9 cellular contexts compared by ENCODE assay signal in the genomic region with DNA sequence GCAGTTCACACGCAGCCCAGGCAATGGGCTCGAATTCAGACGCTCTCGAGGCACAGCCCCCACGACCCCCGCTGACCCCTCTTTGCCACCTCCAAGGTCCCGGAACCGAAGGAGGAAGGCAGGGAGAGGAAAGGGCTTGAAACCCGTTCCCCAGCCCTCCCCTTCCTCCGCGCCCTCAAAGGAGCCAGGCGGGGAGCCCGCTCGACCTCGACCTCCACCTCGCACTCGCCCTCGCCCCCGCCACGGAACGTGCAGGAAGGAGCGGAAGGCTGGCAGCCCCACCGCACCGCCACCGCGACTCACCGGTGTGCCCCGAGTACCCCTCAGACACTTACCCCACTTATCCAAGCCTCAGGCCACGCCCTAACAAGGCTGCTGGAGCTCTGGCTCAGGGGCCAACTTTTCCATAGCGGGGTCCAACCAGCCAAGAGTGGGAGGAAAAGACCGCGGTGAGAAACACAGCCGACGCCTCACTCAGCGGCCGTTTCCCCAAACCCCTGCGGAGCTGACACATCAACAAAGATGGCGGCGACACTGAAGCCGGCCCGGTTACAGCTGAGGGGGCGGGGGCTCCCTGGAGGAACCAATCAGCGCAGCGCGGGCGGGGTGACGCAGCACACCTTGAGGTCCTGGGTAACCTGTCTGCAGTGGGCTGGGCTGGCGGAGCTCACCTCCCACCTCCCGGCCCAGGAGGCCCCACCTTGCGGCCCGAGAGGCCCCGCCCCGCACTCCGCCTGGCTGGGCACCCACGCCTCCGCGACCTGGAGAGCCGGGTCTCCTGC.
DNase-seq lines count a peak whose midpoint lies in the region; ATAC-seq, FAIRE-seq and TF ChIP-seq lines count a peak whose summit lies in the region.
"Had no signal": no experiment of that assay in that cellular context is flagged by ENCODE, and none has a peak within 500 bp of the region (broad histone marks: within the 10 kb centered on the region; RNA-seq: fewer than 3 reads in every experiment).

Gene CCDC186, minus strand, starts transcription at position 524 of the 782 bp plus-strand sequence. CDS start 10,935 bp downstream, outside the sequence.

- TF ChIP-seq CTCF in AG09319 (IDR thresholded peaks at IDR 0.05; ENCODE audit: low read depth, low read length), result no peak

- peak; percentile 35 for DNase-seq in AG09319 (ENCODE audit: extremely low read depth, low read depth)
- DNase-seq in NCI-H226, result peak; percentile 78
- DNase-seq in cerebellar cortex (ENCODE audit: low spot score), result peak; percentile 98
- DNase-seq in stimulated activated CD4-positive, alpha-beta T cell treated with anti-CD3 and anti-CD28 coated beads, Interleukin-12 subunit alpha, Interleukin-12 subunit beta, amount 100 ng/mL, for 4 hours, result peak; percentile 97

- ATAC-seq in GM19023 (IDR thresholded peaks at IDR 0.05; ENCODE audit: unreplicated experiment) (peak; percentile 99), HG03196 (IDR thresholded peaks at IDR 0.05; ENCODE audit: unreplicated experiment) (peak; percentile 99)
- peak; percentile 99 for ATAC-seq in activated CD4-positive, CD25-positive, alpha-beta regulatory T cell treated with anti-CD3 and anti-CD28 coated beads, Interleukin-2, amount 50 U/mL, for 24 hours

- peak; percentile 66 for FAIRE-seq in islet of Langerhans (lab: Jason Lieb, UNC)
- FAIRE-seq: TTC549 had no signal

Comparison
In these comparisons a context has a peak if more than half of its experiments do, and no peak if none do; other contexts are left out.
1. Peak in every context shown above with its lines: DNase-seq and ATAC-seq.
2. DNase-seq: peak in every context shown above with its lines; median percentile 98 in cerebellar cortex; 97 in stimulated activated CD4-positive, alpha-beta T cell treated with anti-CD3 and anti-CD28 coated beads, Interleukin-12 subunit alpha, Interleukin-12 subunit beta, amount 100 ng/mL, for 4 hours; 78 in NCI-H226; 35 in AG09319.